In genomic region chr11:112223754-112224532, GRCh38 we compare ENCODE assay signal across 2 cellular contexts.
TF ChIP-seq lines count a peak whose summit lies in the region.

No MANE protein-coding gene starts in this region.

TF ChIP-seq in SK-N-SH, 30 proteins besides CTCF, POLR2A, EP300 and RAD21:
- peak; percentile 58 for TF ChIP-seq TCF12 (IDR thresholded peaks at IDR 0.05)
- TF ChIP-seq RFX5 (IDR thresholded peaks at IDR 0.05; ENCODE audit: low read length): 0 out of 2 replicates have a peak, but pooled peaks have one; percentile 20
- TF ChIP-seq NFIC (IDR thresholded peaks at IDR 0.05; ENCODE audit: borderline replicate concordance): peak; percentile 14; the same call in 1 of the 2 replicates
- no peak for TF ChIP-seq TAF1 (IDR thresholded peaks at IDR 0.05; ENCODE audit: borderline replicate concordance, low read depth, low read length)
- TF ChIP-seq GATA2 (CRISPR knock-in tag; IDR thresholded peaks at IDR 0.05): peak; percentile 70

TF ChIP-seq in K562, 482 proteins besides CTCF, POLR2A, EP300 and RAD21:
- TF ChIP-seq NFIC (IDR thresholded peaks at IDR 0.05) (peak; percentile 72), SMAD4 (CRISPR knock-in tag; conservative IDR thresholded peaks at IDR 0.05) (no peak)
